18 cellular contexts compared by ENCODE assay signal in the genomic region with DNA sequence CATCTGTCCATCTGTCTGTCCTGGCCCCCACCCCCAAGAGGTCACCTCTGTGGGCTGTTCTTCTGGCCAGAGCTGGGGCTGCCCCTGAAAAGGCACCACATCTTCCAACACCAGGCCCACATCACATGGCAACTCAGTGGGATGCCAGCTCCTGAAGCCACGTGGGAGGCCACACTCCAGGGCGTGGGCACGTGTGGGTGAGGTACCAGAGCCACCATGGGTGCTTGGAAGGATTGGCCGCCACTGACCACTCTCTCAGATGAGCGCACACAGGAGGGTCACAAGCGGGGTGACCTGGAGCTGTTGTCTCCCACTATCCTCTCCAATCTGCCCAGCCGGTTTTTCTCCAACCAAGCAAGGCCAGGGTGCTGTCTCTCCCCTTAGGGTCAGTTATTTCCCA.
A peak's percentile ranks its signal among the peaks of the same experiment; 100 is the strongest.
DNase-seq lines count a peak whose midpoint lies in the region; ATAC-seq, FAIRE-seq and TF ChIP-seq lines count a peak whose summit lies in the region.
"Had no signal": no experiment of that assay in that cellular context is flagged by ENCODE, and none has a peak within 500 bp of the region (broad histone marks: within the 10 kb centered on the region; RNA-seq: fewer than 3 reads in every experiment).

No MANE protein-coding gene starts in this region.

- WGBS in neuronal stem cell (ENCODE audit: extremely low coverage in 2 of 2, insufficient read length in 2 of 2, insufficient replicate concordance in 1 of 2), 2 donors, result no CpG with 5 or more reads among the region's 7 CpGs

- H4K8ac ChIP-seq in neuronal stem cell (ENCODE audit: low read depth, low read length), result no peak overlapping the region

- peak overlapping the region; percentile 58 for H2BK15ac ChIP-seq in neuronal stem cell (ENCODE audit: low read length)

- H2AK5ac ChIP-seq in neuronal stem cell (ENCODE audit: low read depth, low read length), result peak overlapping the region; percentile 63

- no peak overlapping the region for H3K23ac ChIP-seq in neuronal stem cell (ENCODE audit: low read depth, low read length, poor library complexity)

- peak overlapping the region; percentile 38 for H3K18ac ChIP-seq in neuronal stem cell (ENCODE audit: low read length)

- H2AFZ ChIP-seq in neuronal stem cell (ENCODE audit: low read length), result no peak overlapping the region
- H2AFZ ChIP-seq: GM23338 had no signal

- no peak overlapping the region for H3K4me3 ChIP-seq in right atrium auricular region
- H3K4me3 ChIP-seq in kidney (ENCODE audit: low read length in 2 of 2), result no peak overlapping the region
- H3K4me3 ChIP-seq in neuronal stem cell (ENCODE audit: low read length in 2 of 2), result no peak overlapping the region
- H3K4me3 ChIP-seq: A549, BLaER1, GM23338 had no signal

- no peak overlapping the region for H3K4me2 ChIP-seq in neuronal stem cell (ENCODE audit: insufficient read depth, low read length, poor library complexity, severe bottlenecking)
- H3K4me2 ChIP-seq: A549, BLaER1, GM23338 had no signal

- H3K14ac ChIP-seq in neuronal stem cell (ENCODE audit: low read length), result peak overlapping the region; percentile 56

- no peak overlapping the region for H4K91ac ChIP-seq in neuronal stem cell (ENCODE audit: low read depth, low read length, poor library complexity)

- no peak for ATAC-seq in Right ventricle myocardium superior (ENCODE audit: poor library complexity)
- ATAC-seq: A549; CD8-positive, alpha-beta T cell; GM23338 had no signal

- H3K27me3 ChIP-seq in right atrium auricular region (no peaks in the 10 kb centered on the region), neuronal stem cell (ENCODE audit: control insufficient read depth in 3 of 3, insufficient read depth in 3 of 3, low read depth in 1 of 3, low read length in 3 of 3) (peaks cover 0 to 11% (median 0%) of the 10 kb centered on the region in 3 experiments)
- H3K27me3 ChIP-seq: BLaER1 had no signal

- H3K9me3 ChIP-seq in right atrium auricular region (no peaks in the 10 kb centered on the region), kidney (ENCODE audit: control insufficient read depth in 1 of 2, low read length in 2 of 2) (peaks cover 0 to under 1% of the 10 kb centered on the region in 2 donors), neuronal stem cell (replicated peaks in 1 of 2; ENCODE audit: control insufficient read depth in 2 of 2, insufficient read depth in 1 of 2, low read depth in 1 of 2, low read length in 2 of 2) (peaks cover 0 to 1% of the 10 kb centered on the region in 2 donors)

- no peak overlapping the region for H3K4ac ChIP-seq in neuronal stem cell (ENCODE audit: low read length)

- FAIRE-seq in kidney (lab: Jason Lieb, UNC), result no peak
- FAIRE-seq: A549, H54 had no signal

- H3K36me3 ChIP-seq in right atrium auricular region (no peaks in the 10 kb centered on the region), kidney (ENCODE audit: control insufficient read depth in 1 of 2, insufficient read depth in 2 of 2, low read length in 2 of 2) (no peaks in the 10 kb centered on the region), neuronal stem cell (replicated peaks in 1 of 2; ENCODE audit: control insufficient read depth in 2 of 2, insufficient read depth in 2 of 2, low read length in 2 of 2) (no peaks in the 10 kb centered on the region)
- H3K36me3 ChIP-seq: BLaER1 had no signal

- H3K27ac ChIP-seq in right atrium auricular region (no peak overlapping the region), kidney (ENCODE audit: low read depth in 2 of 2, low read length in 2 of 2) (no peak overlapping the region), neuronal stem cell (replicated peaks; ENCODE audit: low read length) (no peak overlapping the region)
- H3K27ac ChIP-seq: 22Rv1, A549, BLaER1 had no signal

- no peak overlapping the region for H2BK120ac ChIP-seq in neuronal stem cell (ENCODE audit: low read depth, low read length)

- H3K4me1 ChIP-seq in right atrium auricular region (no peaks in the 10 kb centered on the region), kidney (ENCODE audit: control insufficient read depth in 1 of 2, insufficient read depth in 1 of 2, low read depth in 1 of 2, low read length in 2 of 2) (no peaks in the 10 kb centered on the region), neuronal stem cell (ENCODE audit: control insufficient read depth in 2 of 2, insufficient read depth in 1 of 2, low read depth in 1 of 2, low read length in 2 of 2) (no peaks in the 10 kb centered on the region)
- H3K4me1 ChIP-seq: A549 had no signal

- DNase-seq in Right ventricle myocardium superior (peak; percentile 29), right atrium auricular region (ENCODE audit: low spot score) (no peak), kidney (peak; percentile 61), neuronal stem cell (ENCODE audit: low spot score) (no peak), NCI-H1048 (lab: John Stamatoyannopoulos, UW) (no peak), NCI-H69 (lab: John Stamatoyannopoulos, UW) (no peak), islet precursor cell (no peak)
- DNase-seq: AML-193; Calu3; CD8-positive, alpha-beta T cell; GF-D8; HCEC 1CT; HFFc6 had no signal

- H2BK12ac ChIP-seq in neuronal stem cell (ENCODE audit: low read length), result no peak overlapping the region

- TF ChIP-seq CTCF in right atrium auricular region (IDR thresholded peaks at IDR 0.05), result no peak
- TF ChIP-seq CTCF in kidney (IDR thresholded peaks at IDR 0.05; ENCODE audit: borderline replicate concordance, extremely low read depth, insufficient read depth), result no peak

- H3K9ac ChIP-seq in kidney (ENCODE audit: low read length in 2 of 2) (no peak overlapping the region), neuronal stem cell (ENCODE audit: low read depth, low read length, poor library complexity) (no peak overlapping the region)
- H3K9ac ChIP-seq: BLaER1 had no signal

- H2BK5ac ChIP-seq in neuronal stem cell (ENCODE audit: low read length), result no peak overlapping the region

- intact Hi-C loops in Right ventricle myocardium superior (cut with DNase I) (no loop called here), kidney (cut with DNase I) (loop anchor here (5.0 kb wide), 1 partner anchor 270 kb away; no protein-coding TSS in a partner anchor)

- H3K79me1 ChIP-seq in neuronal stem cell (ENCODE audit: low read depth, low read length), result no peaks in the 10 kb centered on the region

Comparison
In these comparisons a context has a peak if more than half of its experiments do, and no peak if none do; other contexts are left out.
1. DNase-seq: peak in Right ventricle myocardium superior (single experiment) and kidney (single experiment); none in right atrium auricular region (single experiment), neuronal stem cell (single experiment), NCI-H1048 (single experiment), NCI-H69 (single experiment) and islet precursor cell (single experiment).